Comparison of ENCODE assay signal across 16 cellular contexts in the genomic region with DNA sequence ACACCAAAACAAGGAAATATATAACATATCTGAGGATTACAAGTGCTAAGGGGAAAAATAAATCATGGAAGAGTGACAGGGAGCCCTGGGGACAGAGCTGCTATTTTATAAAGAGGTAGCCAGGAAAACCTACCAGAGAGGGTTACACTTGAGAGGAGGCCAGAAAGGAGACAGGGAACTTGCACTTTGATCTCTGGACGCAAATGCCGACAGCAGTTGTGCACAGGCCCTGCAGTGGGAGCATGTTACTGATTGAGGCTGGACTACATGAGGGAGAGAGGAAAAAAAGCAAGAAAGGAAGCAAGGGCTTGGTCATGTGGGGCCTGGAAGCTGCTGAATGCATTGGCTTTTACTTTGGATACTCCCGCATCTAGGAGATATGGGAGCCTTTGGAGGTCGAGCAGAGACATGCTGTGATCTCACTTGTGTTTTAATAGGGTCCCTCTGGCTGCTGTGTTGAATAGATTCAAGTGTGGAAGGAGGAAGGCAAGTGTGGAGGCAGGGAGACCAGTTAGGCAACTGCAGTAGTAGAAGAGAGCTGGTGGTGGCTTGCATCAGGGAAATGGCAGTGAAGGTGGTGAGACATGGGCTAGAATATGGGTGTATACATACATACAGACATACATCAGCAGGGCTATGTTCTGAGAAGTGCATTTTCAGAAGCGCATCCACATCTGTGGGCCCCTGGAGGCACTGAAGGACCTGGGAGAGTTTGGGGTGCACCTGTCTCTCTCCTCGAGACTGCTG. TPM values are rescaled to one million over a fixed set of nuclear protein-coding genes. Genes with fewer than 3 reads are reported as not detected.
DNase-seq lines count a peak whose midpoint lies in the region; ATAC-seq and TF ChIP-seq lines count a peak whose summit lies in the region.
"Had no signal": no experiment of that assay in that cellular context is flagged by ENCODE, and none has a peak within 500 bp of the region (broad histone marks: within the 10 kb centered on the region; RNA-seq: fewer than 3 reads in every experiment).

No MANE protein-coding gene starts in this region.

- no peak overlapping the region for H3K4me3 ChIP-seq in mesodermal cell (ENCODE audit: extremely low read depth, insufficient read depth, low read length, poor library complexity, severe bottlenecking)
- H3K4me3 ChIP-seq in thoracic aorta: no peak overlapping the region

- H3K23me2 ChIP-seq in H9 (ENCODE audit: insufficient read length, low read depth, low read length, poor library complexity, severe bottlenecking): no peaks in the 10 kb centered on the region

- H3K23ac ChIP-seq in H9 (ENCODE audit: insufficient read length, low read depth, low read length): no peak overlapping the region

- intact Hi-C loops in activated CD8-positive, alpha-beta T cell treated with anti-CD3 and anti-CD28 coated beads for 36 hours (cut with micrococcal nuclease): no loop called here

- H4K20me1 ChIP-seq in H9 (ENCODE audit: control insufficient read depth, insufficient read depth, insufficient read length): no peaks in the 10 kb centered on the region

- no peak overlapping the region for H3K56ac ChIP-seq in H9 (ENCODE audit: insufficient read length, low read depth, low read length)

- H3K27ac Mint-ChIP-seq in activated CD8-positive, alpha-beta T cell treated with anti-CD3 and anti-CD28 coated beads, Interleukin-2, amount 10 ng/mL, durations not matched to agents 7 days and 5 days: peak overlapping the region; percentile 4
- H3K27ac Mint-ChIP-seq in activated CD8-positive, alpha-beta T cell treated with anti-CD3 and anti-CD28 coated beads for 36 hours: no peak overlapping the region
- H3K27ac Mint-ChIP-seq in brain (peak overlapping the region in 3 of 5 experiments; percentile 1 to 67 (median 24)), H9 (no peak overlapping the region)
- H3K27ac Mint-ChIP-seq: dendritic cell treated with granulocyte-macrophage colony-stimulating factor and Interleukin-4, amounts not matched to agents 40 ng/mL and 50 ng/mL, for 4 days had no signal

- no peak overlapping the region for H4K91ac ChIP-seq in H9 (ENCODE audit: insufficient read length, low read depth, low read length)

- no peak overlapping the region for H3K4ac ChIP-seq in H9 (ENCODE audit: low read depth, low read length)

- H2AK5ac ChIP-seq in H9 (ENCODE audit: insufficient read length, low read length): no peak overlapping the region

- POLR2A ChIA-PET in activated CD8-positive, alpha-beta T cell treated with anti-CD3 and anti-CD28 coated beads, Interleukin-2, amount 10 ng/mL, durations not matched to agents 7 days and 5 days (lab: Charles Lee): no interaction called here
- POLR2A ChIA-PET in activated CD8-positive, alpha-beta T cell treated with anti-CD3 and anti-CD28 coated beads for 36 hours (lab: Charles Lee): interaction anchor here (0.7 kb wide), 1 partner anchor 151 kb away, joined by 4 read pairs; no protein-coding TSS in a partner anchor

- H3K18ac ChIP-seq in H9 (ENCODE audit: insufficient read length, low read depth, low read length): no peak overlapping the region

- no peak for TF ChIP-seq CTCF in activated CD8-positive, alpha-beta T cell treated with anti-CD3 and anti-CD28 coated beads for 36 hours (IDR thresholded peaks at IDR 0.05)
- no peak for TF ChIP-seq CTCF in brain (conservative IDR thresholded peaks at IDR 0.05)
- no peak for TF ChIP-seq CTCF in thoracic aorta (IDR thresholded peaks at IDR 0.05)
- TF ChIP-seq CTCF in H9 (conservative IDR thresholded peaks at IDR 0.05): no peak

- H2BK20ac ChIP-seq in H9 (ENCODE audit: low read depth, low read length, poor library complexity, severe bottlenecking): no peak overlapping the region

- no peaks in the 10 kb centered on the region for H3K27me3 Mint-ChIP-seq in activated CD8-positive, alpha-beta T cell treated with anti-CD3 and anti-CD28 coated beads, Interleukin-2, amount 10 ng/mL, durations not matched to agents 7 days and 5 days (ENCODE audit: low read depth)
- H3K27me3 Mint-ChIP-seq in activated CD8-positive, alpha-beta T cell treated with anti-CD3 and anti-CD28 coated beads for 36 hours: no peaks in the 10 kb centered on the region
- H3K27me3 Mint-ChIP-seq in brain (no peaks in the 10 kb centered on the region), H9 (ENCODE audit: low read depth) (no peaks in the 10 kb centered on the region)
- H3K27me3 Mint-ChIP-seq: activated CD4-positive, alpha-beta memory T cell treated with anti-CD3 and anti-CD28 coated beads, Interleukin-2, amount 10 ng/mL, durations not matched to agents 7 days and 5 days; CD8-positive, alpha-beta memory T cell; dendritic cell treated with granulocyte-macrophage colony-stimulating factor and Interleukin-4, amounts not matched to agents 40 ng/mL and 50 ng/mL, for 4 days had no signal

- H2BK5ac ChIP-seq in H9 (ENCODE audit: insufficient read length, low read length): no peak overlapping the region

- H2AFZ ChIP-seq in H9 (ENCODE audit: low read length): no peak overlapping the region

- H2BK15ac ChIP-seq in H9 (ENCODE audit: low read depth, low read length): no peak overlapping the region

- DNase-seq in activated CD8-positive, alpha-beta T cell treated with anti-CD3 and anti-CD28 coated beads, Interleukin-2, amount 10 ng/mL, durations not matched to agents 7 days and 5 days: no peak
- DNase-seq in activated CD8-positive, alpha-beta T cell treated with anti-CD3 and anti-CD28 coated beads for 36 hours: no peak
- no peak for DNase-seq in thoracic aorta (ENCODE audit: low spot score)
- no peak for DNase-seq in H9
- no peak for DNase-seq in NCI-H82 treated with DMSO at 0.1 percent for 48 hours (lab: John Stamatoyannopoulos, UW; ENCODE audit: unreplicated experiment)
- DNase-seq: activated CD4-positive, alpha-beta memory T cell treated with anti-CD3 and anti-CD28 coated beads, Interleukin-2, amount 10 ng/mL, durations not matched to agents 7 days and 5 days; CD8-positive, alpha-beta memory T cell; NCI-H1417 had no signal

- H3K9me3 ChIP-seq in mesodermal cell (ENCODE audit: control insufficient read depth, low read length): no peaks in the 10 kb centered on the region
- H3K9me3 ChIP-seq in thoracic aorta: no peaks in the 10 kb centered on the region
- H3K9me3 ChIP-seq in H9 (ENCODE audit: control insufficient read depth, low read depth, low read length): no peaks in the 10 kb centered on the region

- no peak overlapping the region for H3T11ph ChIP-seq in H9 (ENCODE audit: low read length)

- H3K4me1 ChIP-seq in mesodermal cell (ENCODE audit: control insufficient read depth, insufficient read depth, low read length, poor library complexity, severe bottlenecking): peaks cover 55% of the 10 kb centered on the region
- H3K4me1 ChIP-seq in thoracic aorta (ENCODE audit: control insufficient read depth in 1 of 2, low read depth in 2 of 2): peaks cover 31 to 53% of the 10 kb centered on the region in 2 donors
- no peaks in the 10 kb centered on the region for H3K4me1 ChIP-seq in H9 (ENCODE audit: insufficient read depth, low read length)

- H4K8ac ChIP-seq in H9 (replicated peaks; ENCODE audit: insufficient read length, low read depth, low read length): no peak overlapping the region

- no peak overlapping the region for H3K9ac ChIP-seq in H9 (ENCODE audit: extremely low read depth, insufficient read length, low read length)
- H3K9ac ChIP-seq: KMS-11 had no signal

- H2BK12ac ChIP-seq in H9 (ENCODE audit: insufficient read length, low read depth, low read length): no peak overlapping the region

- H3K27me3 ChIP-seq in thoracic aorta (replicated peaks; ENCODE audit: insufficient read depth) (no peaks in the 10 kb centered on the region), H9 (ENCODE audit: insufficient read depth, low read length) (no peaks in the 10 kb centered on the region)

- H3K36me3 Mint-ChIP-seq in activated CD8-positive, alpha-beta T cell treated with anti-CD3 and anti-CD28 coated beads, Interleukin-2, amount 10 ng/mL, durations not matched to agents 7 days and 5 days (ENCODE audit: low read depth): no peaks in the 10 kb centered on the region
- H3K36me3 Mint-ChIP-seq in activated CD8-positive, alpha-beta T cell treated with anti-CD3 and anti-CD28 coated beads for 36 hours (ENCODE audit: low read depth): no peaks in the 10 kb centered on the region
- H3K36me3 Mint-ChIP-seq in brain: no peaks in the 10 kb centered on the region
- no peaks in the 10 kb centered on the region; a peak in 2 of 7 replicates for H3K36me3 Mint-ChIP-seq in H9 (ENCODE audit: insufficient read depth in 1 of 3, low read depth in 3 of 3)
- H3K36me3 Mint-ChIP-seq: CD8-positive, alpha-beta memory T cell had no signal

- CTCF ChIA-PET in activated CD8-positive, alpha-beta T cell treated with anti-CD3 and anti-CD28 coated beads, Interleukin-2, amount 10 ng/mL, durations not matched to agents 7 days and 5 days (lab: Charles Lee): interaction anchor here (1.0 to 2.2 kb wide), 3 partner anchors 174 to 186 kb away, joined by 3 to 8 read pairs (median 4); no protein-coding TSS in a partner anchor
- CTCF ChIA-PET in activated CD8-positive, alpha-beta T cell treated with anti-CD3 and anti-CD28 coated beads for 36 hours (lab: Charles Lee): no interaction called here

- H3K36me3 ChIP-seq in mesodermal cell (ENCODE audit: control insufficient read depth, insufficient read depth, low read length) (peaks cover 9% of the 10 kb centered on the region), thoracic aorta (no peaks in the 10 kb centered on the region)

- H3K4me1 Mint-ChIP-seq in activated CD8-positive, alpha-beta T cell treated with anti-CD3 and anti-CD28 coated beads, Interleukin-2, amount 10 ng/mL, durations not matched to agents 7 days and 5 days (ENCODE audit: low read depth): peaks cover 32% of the 10 kb centered on the region
- peaks cover 10% of the 10 kb centered on the region for H3K4me1 Mint-ChIP-seq in activated CD8-positive, alpha-beta T cell treated with anti-CD3 and anti-CD28 coated beads for 36 hours (ENCODE audit: low read depth)
- H3K4me1 Mint-ChIP-seq in brain (peaks cover 27% of the 10 kb centered on the region), H9 (peaks cover 0 to 5% of the 10 kb centered on the region in 2 experiments; a peak in 2 of 4 replicates)

- H3K4me2 ChIP-seq in H9 (ENCODE audit: insufficient read depth, insufficient read length, low read length): no peak overlapping the region
- H3K4me2 ChIP-seq: KMS-11 had no signal

- 79 to 87% methylated on average over 4 to 5 of the region's 6 CpGs for WGBS in mesodermal cell (ENCODE audit: insufficient coverage in 2 of 2), 2 experiments
- no CpG with 5 or more reads among the region's 6 CpGs for WGBS in H9 (ENCODE audit: extremely low coverage, insufficient read length, low lambda C conversion rate)

- H4K5ac ChIP-seq in H9 (ENCODE audit: insufficient read length, low read depth, low read length): no peak overlapping the region

- no peak overlapping the region for H3K4me3 Mint-ChIP-seq in activated CD8-positive, alpha-beta T cell treated with anti-CD3 and anti-CD28 coated beads, Interleukin-2, amount 10 ng/mL, durations not matched to agents 7 days and 5 days
- no peak overlapping the region for H3K4me3 Mint-ChIP-seq in activated CD8-positive, alpha-beta T cell treated with anti-CD3 and anti-CD28 coated beads for 36 hours
- H3K4me3 Mint-ChIP-seq in brain (no peak overlapping the region), H9 (no peak overlapping the region)
- H3K4me3 Mint-ChIP-seq: activated CD4-positive, alpha-beta memory T cell treated with anti-CD3 and anti-CD28 coated beads, Interleukin-2, amount 10 ng/mL, durations not matched to agents 7 days and 5 days; CD8-positive, alpha-beta memory T cell; dendritic cell treated with granulocyte-macrophage colony-stimulating factor and Interleukin-4, amounts not matched to agents 40 ng/mL and 50 ng/mL, for 4 days had no signal

- peak overlapping the region; percentile 29 for H3K27ac ChIP-seq in mesodermal cell (ENCODE audit: low read depth, low read length, severe bottlenecking)
- H3K27ac ChIP-seq in thoracic aorta: peak overlapping the region; percentile 19 to 61
- no peak overlapping the region for H3K27ac ChIP-seq in H9 (ENCODE audit: insufficient read length, low read depth, low read length)
- H3K27ac ChIP-seq: KMS-11 had no signal

- no peaks in the 10 kb centered on the region for H3K79me2 ChIP-seq in H9 (ENCODE audit: insufficient read depth, low read length)

- no peak overlapping the region; the same call in 1 of the 2 replicates for H3K14ac ChIP-seq in H9 (ENCODE audit: insufficient read depth, low read length)

- H2BK120ac ChIP-seq in H9 (ENCODE audit: low read depth, low read length, poor library complexity, severe bottlenecking): no peak overlapping the region

- H3K79me1 ChIP-seq in H9 (ENCODE audit: insufficient read depth, low read depth, low read length, poor library complexity, severe bottlenecking): no peaks in the 10 kb centered on the region

- no peak for ATAC-seq in activated CD8-positive, alpha-beta T cell treated with anti-CD3 and anti-CD28 coated beads, Interleukin-2, amount 10 ng/mL, durations not matched to agents 7 days and 5 days
- no peak for ATAC-seq in activated CD8-positive, alpha-beta T cell treated with anti-CD3 and anti-CD28 coated beads for 36 hours
- ATAC-seq in thoracic aorta (ENCODE audit: insufficient number of reproducible peaks, low FRiP score, low read depth) (no peak), HG03025 (IDR thresholded peaks at IDR 0.05; ENCODE audit: low FRiP score, unreplicated experiment) (no peak)
- ATAC-seq: esophagus mucosa, HCT116 had no signal

- H3K9me3 Mint-ChIP-seq in activated CD8-positive, alpha-beta T cell treated with anti-CD3 and anti-CD28 coated beads, Interleukin-2, amount 10 ng/mL, durations not matched to agents 7 days and 5 days (ENCODE audit: insufficient read depth): no peaks in the 10 kb centered on the region
- no peaks in the 10 kb centered on the region for H3K9me3 Mint-ChIP-seq in activated CD8-positive, alpha-beta T cell treated with anti-CD3 and anti-CD28 coated beads for 36 hours
- H3K9me3 Mint-ChIP-seq in brain: no peaks in the 10 kb centered on the region
- no peaks in the 10 kb centered on the region for H3K9me3 Mint-ChIP-seq in H9
- H3K9me3 Mint-ChIP-seq: activated CD4-positive, alpha-beta memory T cell treated with anti-CD3 and anti-CD28 coated beads, Interleukin-2, amount 10 ng/mL, durations not matched to agents 7 days and 5 days; CD8-positive, alpha-beta memory T cell; dendritic cell treated with granulocyte-macrophage colony-stimulating factor and Interleukin-4, amounts not matched to agents 40 ng/mL and 50 ng/mL, for 4 days had no signal

RNA-seq across cellular contexts. Expression of a gene that starts 26.2 kb away (rescaled TPM):
- total RNA-seq in activated CD8-positive, alpha-beta T cell treated with anti-CD3 and anti-CD28 coated beads, Interleukin-2, amount 10 ng/mL, durations not matched to agents 7 days and 5 days: 1 to 10 TPM; 1.3 to 1.5 TPM
- 1 to 10 TPM; 1.3 to 1.7 TPM for total RNA-seq in activated CD8-positive, alpha-beta T cell treated with anti-CD3 and anti-CD28 coated beads for 36 hours
- polyA plus RNA-seq in brain (ENCODE audit: insufficient read depth, low read depth, low replicate concordance): 5.1 TPM
- polyA plus RNA-seq in mesodermal cell (2013, experiment 1 of 2): 3.2 TPM
- 3.8 TPM for polyA plus RNA-seq in mesodermal cell (2013, experiment 2 of 2)
- 10 to 100 TPM; 32.0 to 44.0 TPM for total RNA-seq in thoracic aorta
- 2.6 and 3.1 TPM in 2 replicates for total RNA-seq in H9 (2021)

RNA-seq across cellular contexts. Expression of a gene that starts 45.5 kb away (rescaled TPM):
- total RNA-seq in activated CD8-positive, alpha-beta T cell treated with anti-CD3 and anti-CD28 coated beads, Interleukin-2, amount 10 ng/mL, durations not matched to agents 7 days and 5 days: not detected
- not detected for total RNA-seq in activated CD8-positive, alpha-beta T cell treated with anti-CD3 and anti-CD28 coated beads for 36 hours
- 1.2 TPM for polyA plus RNA-seq in brain (ENCODE audit: insufficient read depth, low read depth, low replicate concordance)
- 0.59 TPM for polyA plus RNA-seq in mesodermal cell (2013, experiment 1 of 2)
- polyA plus RNA-seq in mesodermal cell (2013, experiment 2 of 2): 0.56 TPM
- total RNA-seq in thoracic aorta: 100 to 1,000 TPM; 137 to 243 TPM
- total RNA-seq in H9 (2021): 0.59 and 0.70 TPM in 2 replicates
- total RNA-seq: SK-MEL-5 had no signal

Comparison
In these comparisons a context has a peak if more than half of its experiments do, and no peak if none do; other contexts are left out.
1. H3K27ac Mint-ChIP-seq: peak in activated CD8-positive, alpha-beta T cell treated with anti-CD3 and anti-CD28 coated beads, Interleukin-2, amount 10 ng/mL, durations not matched to agents 7 days and 5 days (single experiment) and brain (3 of 5); none in activated CD8-positive, alpha-beta T cell treated with anti-CD3 and anti-CD28 coated beads for 36 hours (single experiment) and H9 (0 of 3).
2. RNA of a gene that starts 45.5 kb away (total RNA-seq): 137 to 243 TPM in thoracic aorta; 0.59 to 0.70 TPM in H9, not detected in activated CD8-positive, alpha-beta T cell treated with anti-CD3 and anti-CD28 coated beads for 36 hours and not detected in activated CD8-positive, alpha-beta T cell treated with anti-CD3 and anti-CD28 coated beads, Interleukin-2, amount 10 ng/mL, durations not matched to agents 7 days and 5 days; every median in the first group is over 10 times any median in the second.